ENCODE assay signal across 11 cellular contexts in the genomic region with DNA sequence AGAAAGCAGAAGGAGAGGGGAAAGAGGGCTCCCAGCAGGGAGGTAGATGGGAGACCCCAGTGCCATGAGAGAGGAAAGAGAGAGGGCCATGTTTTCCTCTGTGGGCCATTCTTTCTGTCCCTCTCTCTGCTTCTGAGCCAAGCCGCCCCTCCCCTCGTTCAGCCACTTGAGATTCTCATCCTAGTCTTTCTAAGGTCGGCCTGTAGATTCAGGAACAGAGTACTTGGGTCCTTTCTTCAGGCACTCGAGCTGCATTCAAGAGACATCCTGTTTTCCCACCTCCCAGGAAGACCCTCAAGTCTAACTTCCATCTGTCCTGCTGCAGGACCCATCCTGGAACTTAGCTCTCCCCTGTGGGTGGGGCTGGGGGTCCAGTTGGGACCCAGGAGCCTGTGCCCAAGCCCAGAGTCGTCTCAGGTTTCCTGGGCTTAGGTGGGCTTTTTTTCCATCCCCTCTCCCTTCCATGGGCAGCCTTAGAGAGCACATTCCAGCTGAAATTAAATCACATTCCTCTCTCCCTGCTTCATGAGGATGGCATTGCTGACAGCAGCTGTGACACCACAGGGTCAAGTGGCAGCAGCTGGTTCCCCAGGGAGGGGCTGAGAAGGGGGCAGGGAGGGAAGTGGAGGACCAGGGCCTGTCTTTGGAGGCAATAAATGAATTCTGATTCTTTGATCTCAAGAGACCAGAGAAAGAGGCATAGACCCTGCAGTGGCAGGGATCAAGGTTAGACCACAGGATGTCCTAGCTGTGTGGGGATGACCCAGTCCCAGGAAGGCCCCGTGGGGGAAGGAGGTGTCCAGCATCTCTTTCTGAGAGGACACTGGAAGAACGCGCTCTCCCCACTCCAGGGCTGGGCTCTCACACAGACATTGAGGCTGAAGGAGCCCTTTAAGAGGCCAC. TPM values are rescaled to one million over a fixed set of nuclear protein-coding genes. Genes with fewer than 3 reads are reported as not detected.
DNase-seq lines count a peak whose midpoint lies in the region; ATAC-seq and TF ChIP-seq lines count a peak whose summit lies in the region.
"Had no signal": no experiment of that assay in that cellular context is flagged by ENCODE, and none has a peak within 500 bp of the region (broad histone marks: within the 10 kb centered on the region; RNA-seq: fewer than 3 reads in every experiment).

No MANE protein-coding gene starts in this region.

- H3K4me1 ChIP-seq in mesenchymal stem cell (ENCODE audit: control insufficient read depth, insufficient read depth, low read depth, low read length) = peaks cover 60% of the 10 kb centered on the region
- peaks cover 89 to 98% (median 95%) of the 10 kb centered on the region in 4 donors for H3K4me1 ChIP-seq in upper lobe of left lung

- TF ChIP-seq CTCF in choroid plexus epithelial cell (conservative IDR thresholded peaks at IDR 0.05; ENCODE audit: low read depth, low read length) (no peak), upper lobe of left lung (IDR thresholded peaks at IDR 0.05) (no peak)

- peak overlapping the region; percentile 86 to 95 for H3K4ac ChIP-seq in mesenchymal stem cell (ENCODE audit: low read depth in 1 of 2, low read length in 2 of 2)

- H3K4me2 ChIP-seq in mesenchymal stem cell (ENCODE audit: low read length, poor library complexity, severe bottlenecking) = peak overlapping the region; percentile 20

- no peak for TF ChIP-seq EP300 in upper lobe of left lung (IDR thresholded peaks at IDR 0.05)

- H2AK5ac ChIP-seq in mesenchymal stem cell (ENCODE audit: low read length, severe bottlenecking) = peak overlapping the region; percentile 73

- peak overlapping the region in 1 of 2 experiments; percentile 87 for H3K14ac ChIP-seq in mesenchymal stem cell (ENCODE audit: low read length in 2 of 2)

- ATAC-seq in upper lobe of left lung (ENCODE audit: low FRiP score in 2 of 2) (no peak), GM18517 (IDR thresholded peaks at IDR 0.05; ENCODE audit: unreplicated experiment) (no peak)

- H3K27me3 ChIP-seq in mesenchymal stem cell (ENCODE audit: control insufficient read depth in 1 of 2, insufficient read depth in 1 of 2, low read length in 2 of 2) (no peaks in the 10 kb centered on the region), upper lobe of left lung (no peaks in the 10 kb centered on the region)

- H4K91ac ChIP-seq in mesenchymal stem cell (ENCODE audit: low read length) = peak overlapping the region; percentile 91

- H3K9ac ChIP-seq in mesenchymal stem cell (ENCODE audit: low read length) = peak overlapping the region; percentile 7

- peaks cover under 1% of the 10 kb centered on the region for H3K79me1 ChIP-seq in mesenchymal stem cell (replicated peaks; ENCODE audit: low read length, poor library complexity, severe bottlenecking)

- no peak overlapping the region for H2BK5ac ChIP-seq in mesenchymal stem cell (ENCODE audit: low read depth, low read length, poor library complexity, severe bottlenecking)

- H2BK12ac ChIP-seq in mesenchymal stem cell (ENCODE audit: low read length in 2 of 2) = peak overlapping the region; percentile 76 to 81

- H4K8ac ChIP-seq in mesenchymal stem cell (ENCODE audit: low read length) = peak overlapping the region; percentile 90

- peak overlapping the region; percentile 96 for H2BK15ac ChIP-seq in mesenchymal stem cell (ENCODE audit: low read depth, poor library complexity, severe bottlenecking)

- H3K36me3 ChIP-seq in mesenchymal stem cell (ENCODE audit: control insufficient read depth in 1 of 2, insufficient read depth in 2 of 2, low read depth in 1 of 2, low read length in 2 of 2) = peaks cover 0 to 8% of the 10 kb centered on the region in 2 experiments
- no peaks in the 10 kb centered on the region for H3K36me3 ChIP-seq in upper lobe of left lung

- H3K18ac ChIP-seq in mesenchymal stem cell (ENCODE audit: low read depth in 1 of 2, low read length in 2 of 2) = peak overlapping the region; percentile 69 to 92

- DNase-seq in NCI-H524 (lab: John Stamatoyannopoulos, UW) (peak; percentile 49 to 69), NCI-H524 treated with DMSO at 0.1 percent for 48 hours (lab: John Stamatoyannopoulos, UW) (no peak), choroid plexus epithelial cell (ENCODE audit: low read depth) (peak; percentile 30), mesenchymal stem cell (peak; percentile 74), upper lobe of left lung (no peak), T1000 (lab: John Stamatoyannopoulos, UW) (no peak), middle frontal gyrus (ENCODE audit: extremely low spot score, low spot score) (no peak)

- H3K9me3 ChIP-seq in mesenchymal stem cell (ENCODE audit: control insufficient read depth, low read length) = no peaks in the 10 kb centered on the region
- no peaks in the 10 kb centered on the region for H3K9me3 ChIP-seq in upper lobe of left lung

- H2BK120ac ChIP-seq in mesenchymal stem cell (ENCODE audit: low read depth, low read length) = peak overlapping the region; percentile 83

- peak overlapping the region; percentile 90 for H3K27ac ChIP-seq in mesenchymal stem cell (ENCODE audit: low read length, poor library complexity, severe bottlenecking)
- H3K27ac ChIP-seq in upper lobe of left lung = peak overlapping the region; percentile 80 to 91 (median 83)
- H3K27ac ChIP-seq: VCaP had no signal

- 12% methylated on average over 8 of the region's 8 CpGs for WGBS in mesenchymal stem cell
- WGBS in upper lobe of left lung, 2 donors = 43 to 47% methylated on average over 6 to 8 of the region's 8 CpGs

- peak overlapping the region in 1 of 2 experiments; percentile 94 for H3K23ac ChIP-seq in mesenchymal stem cell (ENCODE audit: low read length in 2 of 2)

- TF ChIP-seq POLR2A in upper lobe of left lung (IDR thresholded peaks at IDR 0.05) = no peak

- H3K4me3 ChIP-seq in choroid plexus epithelial cell (ENCODE audit: low read depth, low read length) (no peak overlapping the region), mesenchymal stem cell (ENCODE audit: insufficient read depth in 1 of 2, low read depth in 1 of 2, low read length in 2 of 2) (no peak overlapping the region), upper lobe of left lung (no peak overlapping the region)

- H2AFZ ChIP-seq in mesenchymal stem cell (ENCODE audit: low read depth, low read length) = no peak overlapping the region

RNA-seq across cellular contexts. Expression of a gene that starts 12.9 kb away (rescaled TPM):
- polyA plus RNA-seq in mesenchymal stem cell (2013, experiment 1 of 2) = 49.2 TPM
- polyA plus RNA-seq in mesenchymal stem cell (2013, experiment 2 of 2) = 45.3 TPM
- 10 to 100 TPM; 25.9 to 93.5 (median 34.3) TPM for total RNA-seq in upper lobe of left lung

RNA-seq across cellular contexts. Expression of a gene that starts 22.4 kb away (rescaled TPM):
- polyA plus RNA-seq in mesenchymal stem cell (2013, experiment 1 of 2) = 0.33 TPM
- 0.23 TPM for polyA plus RNA-seq in mesenchymal stem cell (2013, experiment 2 of 2)
- total RNA-seq in upper lobe of left lung = under 1 TPM in 2 of 6 donors, not detected in 4; 0.11 to 0.13 TPM
- total RNA-seq: bronchial epithelial cell had no signal

RNA-seq across cellular contexts. Expression of a gene that starts 41.1 kb away (rescaled TPM):
- 42.6 TPM for polyA plus RNA-seq in mesenchymal stem cell (2013, experiment 1 of 2)
- 41.2 TPM for polyA plus RNA-seq in mesenchymal stem cell (2013, experiment 2 of 2)
- 1 to 10 TPM in 4 of 6 donors, under 1 TPM in 1, not detected in 1; 0.76 to 8.1 (median 3.9) TPM for total RNA-seq in upper lobe of left lung

RNA-seq across cellular contexts. Expression of a gene that starts 45.1 kb away (rescaled TPM):
- 0.07 TPM for polyA plus RNA-seq in mesenchymal stem cell (2013, experiment 1 of 2)
- polyA plus RNA-seq in mesenchymal stem cell (2013, experiment 2 of 2) = 0.07 TPM
- 1 to 10 TPM in 1 of 6 donors, under 1 TPM in 2, not detected in 3; 0.14 to 5.0 (median 0.37) TPM for total RNA-seq in upper lobe of left lung
- total RNA-seq: HT1080 had no signal

Comparison
In these comparisons a context has a peak if more than half of its experiments do, and no peak if none do; other contexts are left out.
1. DNase-seq: peak in NCI-H524 (2 of 2), choroid plexus epithelial cell (single experiment) and mesenchymal stem cell (single experiment); none in NCI-H524 treated with DMSO at 0.1 percent for 48 hours (single experiment), upper lobe of left lung (0 of 2), T1000 (single experiment) and middle frontal gyrus (single experiment).